20 cellular contexts compared by ENCODE assay signal in genomic region chr5:73998496-73998895, GRCh38.
A peak's percentile ranks its signal among the peaks of the same experiment; 100 is the strongest.
DNase-seq lines count a peak whose midpoint lies in the region; ATAC-seq and TF ChIP-seq lines count a peak whose summit lies in the region.
"Had no signal": no experiment of that assay in that cellular context is flagged by ENCODE, and none has a peak within 500 bp of the region (broad histone marks: within the 10 kb centered on the region; RNA-seq: fewer than 3 reads in every experiment).

No MANE protein-coding gene starts in this region.

- H3K4me1 ChIP-seq in right atrium auricular region (no peaks in the 10 kb centered on the region), SJSA1 (replicated peaks) (peaks cover 10% of the 10 kb centered on the region)
- H3K4me1 ChIP-seq: Caco-2 had no signal

- no peaks in the 10 kb centered on the region for H3K9me3 ChIP-seq in right atrium auricular region
- no peaks in the 10 kb centered on the region for H3K9me3 ChIP-seq in SJSA1 (replicated peaks)
- H3K9me3 ChIP-seq: transverse colon had no signal

- DNase-seq in left ventricle myocardium superior, result no peak
- DNase-seq in right atrium auricular region (ENCODE audit: low spot score), result no peak
- DNase-seq in SJSA1 (ENCODE audit: low read depth in 1 of 2, low spot score in 2 of 2), result peak in 1 of 2 experiments; percentile 21
- DNase-seq in fibroblast of villous mesenchyme (ENCODE audit: low read depth), result peak; percentile 22
- DNase-seq in smooth muscle cell of the brain vasculature (ENCODE audit: low read depth, low spot score), result peak; percentile 29
- no peak for DNase-seq in glomerular visceral epithelial cell (ENCODE audit: extremely low spot score)
- DNase-seq in activated T-helper 1 cell treated with anti-CD3 and anti-CD28 coated beads, Interleukin-12 subunit alpha, Interleukin-12 subunit beta, Interleukin-2, Interleukin-4 antibody, amounts not matched to agents 30 ng/mL and 10 ng/mL and 1 ng/mL, durations not matched to agents 14 hours and 24 hours and 36 hours (ENCODE audit: low spot score), result no peak
- DNase-seq: activated CD4-positive, alpha-beta T cell treated with anti-CD3 and anti-CD28 coated beads for 1 hour; activated CD8-positive, alpha-beta memory T cell treated with anti-CD3 and anti-CD28 coated beads, Interleukin-2, amount 10 ng/mL, durations not matched to agents 7 days and 5 days; activated effector memory CD4-positive, alpha-beta T cell treated with anti-CD3 and anti-CD28 coated beads, Interleukin-2, amount 50 U/mL, for 16 hours; nephron progenitor cell; stimulated activated naive CD8-positive, alpha-beta T cell treated with anti-CD3 and anti-CD28 coated beads, Interleukin-15, Interleukin-2, amounts not matched to agents 100 U/mL and 50 U/mL, for 24 hours; T1000; transverse colon had no signal

- H3K27me3 ChIP-seq in right atrium auricular region, result no peaks in the 10 kb centered on the region
- no peaks in the 10 kb centered on the region for H3K27me3 ChIP-seq in SJSA1 (replicated peaks)
- H3K27me3 ChIP-seq: transverse colon had no signal

- H3K4me3 ChIP-seq in right atrium auricular region (no peak overlapping the region), SJSA1 (no peak overlapping the region), fibroblast of villous mesenchyme (ENCODE audit: low read depth, low read length) (no peak overlapping the region)
- H3K4me3 ChIP-seq: GM12878, GM23338, lung, SK-N-MC, transverse colon had no signal

- H3K4me3 Mint-ChIP-seq in activated T-helper 1 cell treated with anti-CD3 and anti-CD28 coated beads, Interleukin-12 subunit alpha, Interleukin-12 subunit beta, Interleukin-2, Interleukin-4 antibody, amounts not matched to agents 30 ng/mL and 10 ng/mL and 1 ng/mL, durations not matched to agents 14 hours and 24 hours and 36 hours, result no peak overlapping the region
- H3K4me3 Mint-ChIP-seq: activated CD8-positive, alpha-beta memory T cell treated with anti-CD3 and anti-CD28 coated beads, Interleukin-2, amount 10 ng/mL, durations not matched to agents 7 days and 5 days; GM23338; nephron progenitor cell had no signal

- intact Hi-C loops in left ventricle myocardium superior (cut with micrococcal nuclease), result no loop called here
- intact Hi-C loops in activated T-helper 1 cell treated with anti-CD3 and anti-CD28 coated beads, Interleukin-12 subunit alpha, Interleukin-12 subunit beta, Interleukin-2, Interleukin-4 antibody, amounts not matched to agents 30 ng/mL and 10 ng/mL and 1 ng/mL, durations not matched to agents 14 hours and 24 hours and 36 hours (cut with micrococcal nuclease), result no loop called here

- no peaks in the 10 kb centered on the region for H3K36me3 ChIP-seq in right atrium auricular region
- no peaks in the 10 kb centered on the region for H3K36me3 ChIP-seq in SJSA1
- H3K36me3 ChIP-seq: transverse colon had no signal

- H3K27ac ChIP-seq in right atrium auricular region, result no peak overlapping the region
- 0 out of 2 replicates have a peak overlapping the region, but pooled peaks have one; percentile 6 for H3K27ac ChIP-seq in SJSA1
- H3K27ac ChIP-seq: SK-N-MC, transverse colon had no signal

- H3K27ac Mint-ChIP-seq in activated T-helper 1 cell treated with anti-CD3 and anti-CD28 coated beads, Interleukin-12 subunit alpha, Interleukin-12 subunit beta, Interleukin-2, Interleukin-4 antibody, amounts not matched to agents 30 ng/mL and 10 ng/mL and 1 ng/mL, durations not matched to agents 14 hours and 24 hours and 36 hours, result no peak overlapping the region
- H3K27ac Mint-ChIP-seq: activated CD8-positive, alpha-beta memory T cell treated with anti-CD3 and anti-CD28 coated beads, Interleukin-2, amount 10 ng/mL, durations not matched to agents 7 days and 5 days; GM23338; nephron progenitor cell had no signal

- TF ChIP-seq CTCF in right atrium auricular region (IDR thresholded peaks at IDR 0.05), result no peak
- TF ChIP-seq CTCF in fibroblast of villous mesenchyme (IDR thresholded peaks at IDR 0.05; ENCODE audit: insufficient read depth, low read depth, low read length), result no peak

- ATAC-seq in left ventricle myocardium superior (peak; percentile 38), GM18909 (IDR thresholded peaks at IDR 0.05; ENCODE audit: poor library complexity, unreplicated experiment) (no peak)
- ATAC-seq: activated CD8-positive, alpha-beta memory T cell treated with anti-CD3 and anti-CD28 coated beads, Interleukin-2, amount 10 ng/mL, durations not matched to agents 7 days and 5 days; GM12878; GM23338; stimulated activated naive CD8-positive, alpha-beta T cell treated with anti-CD3 and anti-CD28 coated beads, Interleukin-15, Interleukin-2, amounts not matched to agents 100 U/mL and 50 U/mL, for 24 hours had no signal

- H3K4me1 Mint-ChIP-seq in activated T-helper 1 cell treated with anti-CD3 and anti-CD28 coated beads, Interleukin-12 subunit alpha, Interleukin-12 subunit beta, Interleukin-2, Interleukin-4 antibody, amounts not matched to agents 30 ng/mL and 10 ng/mL and 1 ng/mL, durations not matched to agents 14 hours and 24 hours and 36 hours (ENCODE audit: low read depth), result no peaks in the 10 kb centered on the region
- H3K4me1 Mint-ChIP-seq: activated CD8-positive, alpha-beta memory T cell treated with anti-CD3 and anti-CD28 coated beads, Interleukin-2, amount 10 ng/mL, durations not matched to agents 7 days and 5 days had no signal

- no peaks in the 10 kb centered on the region for H3K9me3 Mint-ChIP-seq in activated T-helper 1 cell treated with anti-CD3 and anti-CD28 coated beads, Interleukin-12 subunit alpha, Interleukin-12 subunit beta, Interleukin-2, Interleukin-4 antibody, amounts not matched to agents 30 ng/mL and 10 ng/mL and 1 ng/mL, durations not matched to agents 14 hours and 24 hours and 36 hours

- H3K36me3 Mint-ChIP-seq in activated T-helper 1 cell treated with anti-CD3 and anti-CD28 coated beads, Interleukin-12 subunit alpha, Interleukin-12 subunit beta, Interleukin-2, Interleukin-4 antibody, amounts not matched to agents 30 ng/mL and 10 ng/mL and 1 ng/mL, durations not matched to agents 14 hours and 24 hours and 36 hours (ENCODE audit: low read depth), result no peaks in the 10 kb centered on the region
- H3K36me3 Mint-ChIP-seq: activated CD8-positive, alpha-beta memory T cell treated with anti-CD3 and anti-CD28 coated beads, Interleukin-2, amount 10 ng/mL, durations not matched to agents 7 days and 5 days had no signal

- H3K27me3 Mint-ChIP-seq in activated T-helper 1 cell treated with anti-CD3 and anti-CD28 coated beads, Interleukin-12 subunit alpha, Interleukin-12 subunit beta, Interleukin-2, Interleukin-4 antibody, amounts not matched to agents 30 ng/mL and 10 ng/mL and 1 ng/mL, durations not matched to agents 14 hours and 24 hours and 36 hours (ENCODE audit: insufficient read depth), result peaks cover 6% of the 10 kb centered on the region

Comparison
In these comparisons a context has a peak if more than half of its experiments do, and no peak if none do; other contexts are left out.
1. DNase-seq: peak in fibroblast of villous mesenchyme (single experiment) and smooth muscle cell of the brain vasculature (single experiment); none in left ventricle myocardium superior (single experiment), right atrium auricular region (single experiment), glomerular visceral epithelial cell (single experiment) and activated T-helper 1 cell treated with anti-CD3 and anti-CD28 coated beads, Interleukin-12 subunit alpha, Interleukin-12 subunit beta, Interleukin-2, Interleukin-4 antibody, amounts not matched to agents 30 ng/mL and 10 ng/mL and 1 ng/mL, durations not matched to agents 14 hours and 24 hours and 36 hours (single experiment).